2 cellular contexts compared by ENCODE assay signal in the genomic region with DNA sequence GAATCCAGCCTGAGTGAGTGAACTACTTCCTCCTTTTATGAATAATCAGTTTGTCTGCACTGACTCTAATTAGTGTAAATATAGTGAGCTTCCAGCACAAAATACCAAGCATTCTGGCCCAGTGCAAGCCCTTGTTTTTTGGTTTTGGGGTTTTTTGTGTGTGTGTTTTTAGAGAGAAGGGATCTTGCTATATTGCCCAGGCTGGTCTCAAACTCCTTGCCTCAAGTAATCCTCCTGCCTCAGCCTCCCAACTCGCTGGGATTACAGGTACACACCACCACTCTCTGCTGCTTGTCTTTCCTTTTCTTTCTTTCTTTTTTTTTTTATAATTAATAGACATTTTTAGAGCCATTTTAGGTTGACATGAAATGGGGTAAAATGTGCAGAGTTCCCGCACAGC.
TF ChIP-seq lines count a peak whose summit lies in the region.

No MANE protein-coding gene starts in this region.

TF ChIP-seq in GM23338, 12 proteins besides CTCF, POLR2A, EP300 and RAD21:
- TF ChIP-seq STAT1 (IDR thresholded peaks at IDR 0.05; ENCODE audit: unreplicated experiment) (no peak), EZH2phosphoT487 (IDR thresholded peaks at IDR 0.05; ENCODE audit: unreplicated experiment) (no peak), ZNF114 (CRISPR knock-in tag; IDR thresholded peaks at IDR 0.05) (no peak), POLR2AphosphoS5 (IDR thresholded peaks at IDR 0.05; ENCODE audit: low read depth) (no peak), JUNB (IDR thresholded peaks at IDR 0.05; ENCODE audit: unreplicated experiment) (no peak), CREB1 (CRISPR knock-in tag; IDR thresholded peaks at IDR 0.05; ENCODE audit: low read depth) (no peak), EZH2 (IDR thresholded peaks at IDR 0.05; ENCODE audit: low read depth, unreplicated experiment) (no peak)
- TF ChIP-seq, protein P1, sequence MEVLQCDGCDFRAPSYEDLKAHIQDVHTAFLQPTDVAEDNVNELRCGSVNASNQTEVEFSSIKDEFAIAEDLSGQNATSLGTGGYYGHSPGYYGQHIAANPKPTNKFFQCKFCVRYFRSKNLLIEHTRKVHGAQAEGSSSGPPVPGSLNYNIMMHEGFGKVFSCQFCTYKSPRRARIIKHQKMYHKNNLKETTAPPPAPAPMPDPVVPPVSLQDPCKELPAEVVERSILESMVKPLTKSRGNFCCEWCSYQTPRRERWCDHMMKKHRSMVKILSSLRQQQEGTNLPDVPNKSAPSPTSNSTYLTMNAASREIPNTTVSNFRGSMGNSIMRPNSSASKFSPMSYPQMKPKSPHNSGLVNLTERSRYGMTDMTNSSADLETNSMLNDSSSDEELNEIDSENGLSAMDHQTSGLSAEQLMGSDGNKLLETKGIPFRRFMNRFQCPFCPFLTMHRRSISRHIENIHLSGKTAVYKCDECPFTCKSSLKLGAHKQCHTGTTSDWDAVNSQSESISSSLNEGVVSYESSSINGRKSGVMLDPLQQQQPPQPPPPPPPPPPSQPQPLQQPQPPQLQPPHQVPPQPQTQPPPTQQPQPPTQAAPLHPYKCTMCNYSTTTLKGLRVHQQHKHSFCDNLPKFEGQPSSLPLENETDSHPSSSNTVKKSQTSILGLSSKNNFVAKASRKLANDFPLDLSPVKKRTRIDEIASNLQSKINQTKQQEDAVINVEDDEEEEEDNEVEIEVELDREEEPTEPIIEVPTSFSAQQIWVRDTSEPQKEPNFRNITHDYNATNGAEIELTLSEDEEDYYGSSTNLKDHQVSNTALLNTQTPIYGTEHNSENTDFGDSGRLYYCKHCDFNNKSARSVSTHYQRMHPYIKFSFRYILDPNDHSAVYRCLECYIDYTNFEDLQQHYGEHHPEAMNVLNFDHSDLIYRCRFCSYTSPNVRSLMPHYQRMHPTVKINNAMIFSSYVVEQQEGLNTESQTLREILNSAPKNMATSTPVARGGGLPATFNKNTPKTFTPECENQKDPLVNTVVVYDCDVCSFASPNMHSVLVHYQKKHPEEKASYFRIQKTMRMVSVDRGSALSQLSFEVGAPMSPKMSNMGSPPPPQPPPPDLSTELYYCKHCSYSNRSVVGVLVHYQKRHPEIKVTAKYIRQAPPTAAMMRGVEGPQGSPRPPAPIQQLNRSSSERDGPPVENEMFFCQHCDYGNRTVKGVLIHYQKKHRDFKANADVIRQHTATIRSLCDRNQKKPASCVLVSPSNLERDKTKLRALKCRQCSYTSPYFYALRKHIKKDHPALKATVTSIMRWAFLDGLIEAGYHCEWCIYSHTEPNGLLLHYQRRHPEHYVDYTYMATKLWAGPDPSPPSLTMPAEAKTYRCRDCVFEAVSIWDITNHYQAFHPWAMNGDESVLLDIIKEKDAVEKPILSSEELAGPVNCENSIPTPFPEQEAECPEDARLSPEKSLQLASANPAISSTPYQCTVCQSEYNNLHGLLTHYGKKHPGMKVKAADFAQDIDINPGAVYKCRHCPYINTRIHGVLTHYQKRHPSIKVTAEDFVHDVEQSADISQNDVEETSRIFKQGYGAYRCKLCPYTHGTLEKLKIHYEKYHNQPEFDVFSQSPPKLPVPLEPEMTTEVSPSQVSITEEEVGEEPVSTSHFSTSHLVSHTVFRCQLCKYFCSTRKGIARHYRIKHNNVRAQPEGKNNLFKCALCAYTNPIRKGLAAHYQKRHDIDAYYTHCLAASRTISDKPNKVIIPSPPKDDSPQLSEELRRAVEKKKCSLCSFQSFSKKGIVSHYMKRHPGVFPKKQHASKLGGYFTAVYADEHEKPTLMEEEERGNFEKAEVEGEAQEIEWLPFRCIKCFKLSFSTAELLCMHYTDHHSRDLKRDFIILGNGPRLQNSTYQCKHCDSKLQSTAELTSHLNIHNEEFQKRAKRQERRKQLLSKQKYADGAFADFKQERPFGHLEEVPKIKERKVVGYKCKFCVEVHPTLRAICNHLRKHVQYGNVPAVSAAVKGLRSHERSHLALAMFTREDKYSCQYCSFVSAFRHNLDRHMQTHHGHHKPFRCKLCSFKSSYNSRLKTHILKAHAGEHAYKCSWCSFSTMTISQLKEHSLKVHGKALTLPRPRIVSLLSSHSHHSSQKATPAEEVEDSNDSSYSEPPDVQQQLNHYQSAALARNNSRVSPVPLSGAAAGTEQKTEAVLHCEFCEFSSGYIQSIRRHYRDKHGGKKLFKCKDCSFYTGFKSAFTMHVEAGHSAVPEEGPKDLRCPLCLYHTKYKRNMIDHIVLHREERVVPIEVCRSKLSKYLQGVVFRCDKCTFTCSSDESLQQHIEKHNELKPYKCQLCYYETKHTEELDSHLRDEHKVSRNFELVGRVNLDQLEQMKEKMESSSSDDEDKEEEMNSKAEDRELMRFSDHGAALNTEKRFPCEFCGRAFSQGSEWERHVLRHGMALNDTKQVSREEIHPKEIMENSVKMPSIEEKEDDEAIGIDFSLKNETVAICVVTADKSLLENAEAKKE (CRISPR knock-in tag; IDR thresholded peaks at IDR 0.05) = no peak
- TF ChIP-seq, protein P2, sequence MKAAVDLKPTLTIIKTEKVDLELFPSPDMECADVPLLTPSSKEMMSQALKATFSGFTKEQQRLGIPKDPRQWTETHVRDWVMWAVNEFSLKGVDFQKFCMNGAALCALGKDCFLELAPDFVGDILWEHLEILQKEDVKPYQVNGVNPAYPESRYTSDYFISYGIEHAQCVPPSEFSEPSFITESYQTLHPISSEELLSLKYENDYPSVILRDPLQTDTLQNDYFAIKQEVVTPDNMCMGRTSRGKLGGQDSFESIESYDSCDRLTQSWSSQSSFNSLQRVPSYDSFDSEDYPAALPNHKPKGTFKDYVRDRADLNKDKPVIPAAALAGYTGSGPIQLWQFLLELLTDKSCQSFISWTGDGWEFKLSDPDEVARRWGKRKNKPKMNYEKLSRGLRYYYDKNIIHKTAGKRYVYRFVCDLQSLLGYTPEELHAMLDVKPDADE (IDR thresholded peaks at IDR 0.05) = no peak
- TF ChIP-seq, protein P3, sequence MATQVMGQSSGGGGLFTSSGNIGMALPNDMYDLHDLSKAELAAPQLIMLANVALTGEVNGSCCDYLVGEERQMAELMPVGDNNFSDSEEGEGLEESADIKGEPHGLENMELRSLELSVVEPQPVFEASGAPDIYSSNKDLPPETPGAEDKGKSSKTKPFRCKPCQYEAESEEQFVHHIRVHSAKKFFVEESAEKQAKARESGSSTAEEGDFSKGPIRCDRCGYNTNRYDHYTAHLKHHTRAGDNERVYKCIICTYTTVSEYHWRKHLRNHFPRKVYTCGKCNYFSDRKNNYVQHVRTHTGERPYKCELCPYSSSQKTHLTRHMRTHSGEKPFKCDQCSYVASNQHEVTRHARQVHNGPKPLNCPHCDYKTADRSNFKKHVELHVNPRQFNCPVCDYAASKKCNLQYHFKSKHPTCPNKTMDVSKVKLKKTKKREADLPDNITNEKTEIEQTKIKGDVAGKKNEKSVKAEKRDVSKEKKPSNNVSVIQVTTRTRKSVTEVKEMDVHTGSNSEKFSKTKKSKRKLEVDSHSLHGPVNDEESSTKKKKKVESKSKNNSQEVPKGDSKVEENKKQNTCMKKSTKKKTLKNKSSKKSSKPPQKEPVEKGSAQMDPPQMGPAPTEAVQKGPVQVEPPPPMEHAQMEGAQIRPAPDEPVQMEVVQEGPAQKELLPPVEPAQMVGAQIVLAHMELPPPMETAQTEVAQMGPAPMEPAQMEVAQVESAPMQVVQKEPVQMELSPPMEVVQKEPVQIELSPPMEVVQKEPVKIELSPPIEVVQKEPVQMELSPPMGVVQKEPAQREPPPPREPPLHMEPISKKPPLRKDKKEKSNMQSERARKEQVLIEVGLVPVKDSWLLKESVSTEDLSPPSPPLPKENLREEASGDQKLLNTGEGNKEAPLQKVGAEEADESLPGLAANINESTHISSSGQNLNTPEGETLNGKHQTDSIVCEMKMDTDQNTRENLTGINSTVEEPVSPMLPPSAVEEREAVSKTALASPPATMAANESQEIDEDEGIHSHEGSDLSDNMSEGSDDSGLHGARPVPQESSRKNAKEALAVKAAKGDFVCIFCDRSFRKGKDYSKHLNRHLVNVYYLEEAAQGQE (IDR thresholded peaks at IDR 0.05; ENCODE audit: unreplicated experiment) = no peak

TF ChIP-seq in H1, 55 proteins besides CTCF, POLR2A, EP300 and RAD21:
- peak; percentile 82 for TF ChIP-seq KDM1A (IDR thresholded peaks at IDR 0.05; ENCODE audit: borderline replicate concordance, low read length)
- TF ChIP-seq CHD2 (IDR thresholded peaks at IDR 0.05; ENCODE audit: low read length) = no peak
